24 cellular contexts compared by ENCODE assay signal in genomic region chr11:86748296-86748695, GRCh38. TPM values are rescaled to one million over a fixed set of nuclear protein-coding genes. Genes with fewer than 3 reads are reported as not detected.
DNase-seq lines count a peak whose midpoint lies in the region; TF ChIP-seq lines count a peak whose summit lies in the region.
"Had no signal": no experiment of that assay in that cellular context is flagged by ENCODE, and none has a peak within 500 bp of the region (broad histone marks: within the 10 kb centered on the region; RNA-seq: fewer than 3 reads in every experiment).

No MANE protein-coding gene starts in this region.

- no peak overlapping the region for H4K8ac ChIP-seq in mesenchymal stem cell (ENCODE audit: low read length)

- in situ Hi-C loops in GM23248 (cut with MboI), result no loop called here

- H3K4me2 ChIP-seq in GM23248 (ENCODE audit: unreplicated experiment), result peak overlapping the region; percentile 52
- no peak overlapping the region for H3K4me2 ChIP-seq in mesenchymal stem cell (ENCODE audit: low read length, poor library complexity, severe bottlenecking)
- H3K4me2 ChIP-seq: BLaER1 treated with 17β-estradiol and CSF1 and Interleukin-3, amounts not matched to agents 10 nM and 100 nM had no signal

- H3K9me3 ChIP-seq in GM23248 (ENCODE audit: low read depth) (no peaks in the 10 kb centered on the region), mesenchymal stem cell (ENCODE audit: control insufficient read depth, low read length) (no peaks in the 10 kb centered on the region)
- H3K9me3 ChIP-seq: BLaER1 treated with 17β-estradiol and CSF1 and Interleukin-3, amounts not matched to agents 10 nM and 100 nM; esophagus muscularis mucosa; heart left ventricle; ovary; Peyer's patch; transverse colon had no signal

- peak overlapping the region; percentile 1 to 63 for H3K18ac ChIP-seq in mesenchymal stem cell (ENCODE audit: low read depth in 1 of 2, low read length in 2 of 2)

- peak overlapping the region in 1 of 2 experiments; percentile 64 for H3K4ac ChIP-seq in mesenchymal stem cell (ENCODE audit: low read depth in 1 of 2, low read length in 2 of 2)

- H3K79me2 ChIP-seq in GM23248 (ENCODE audit: insufficient read depth), result no peaks in the 10 kb centered on the region

- H3K27me3 ChIP-seq in GM23248 (replicated peaks; ENCODE audit: insufficient read depth), result no peaks in the 10 kb centered on the region
- no peaks in the 10 kb centered on the region for H3K27me3 ChIP-seq in mesenchymal stem cell (ENCODE audit: control insufficient read depth in 1 of 2, insufficient read depth in 1 of 2, low read length in 2 of 2)
- H3K27me3 ChIP-seq: BLaER1 treated with 17β-estradiol and CSF1 and Interleukin-3, amounts not matched to agents 10 nM and 100 nM; esophagus muscularis mucosa; heart left ventricle; ovary; Peyer's patch; transverse colon had no signal

- DNase-seq in GM23248 (peak; percentile 82), astrocyte of the hippocampus (ENCODE audit: low read depth, low spot score) (peak; percentile 87), mesenchymal stem cell (no peak), type B pancreatic cell (ENCODE audit: extremely low spot score, unreplicated experiment) (no peak), SHP77 treated with DMSO at 0.1 percent for 48 hours (lab: John Stamatoyannopoulos, UW) (no peak), NCI-H128 (lab: John Stamatoyannopoulos, UW; ENCODE audit: unreplicated experiment) (no peak), GM10266 (ENCODE audit: extremely low spot score) (no peak)
- DNase-seq: activated CD4-positive, alpha-beta T cell treated with anti-CD3 and anti-CD28 coated beads for 1 hour; activated CD8-positive, alpha-beta memory T cell treated with anti-CD3 and anti-CD28 coated beads, Interleukin-2, amount 10 ng/mL, durations not matched to agents 7 days and 5 days; activated naive CD8-positive, alpha-beta T cell treated with anti-CD3 and anti-CD28 coated beads, Interleukin-2, amount 50 U/mL, for 24 hours; caudate nucleus; DMS153; effector CD8-positive, alpha-beta T cell; HCEC 1CT; heart left ventricle; MM.1S; NCI-H187 treated with DMSO at 0.1 percent for 48 hours; NCI-H446; ovary; Peyer's patch; transverse colon had no signal

- H2BK12ac ChIP-seq in mesenchymal stem cell (ENCODE audit: low read length in 2 of 2), result peak overlapping the region; percentile 14 to 61

- H3K27ac ChIP-seq in GM23248, result peak overlapping the region; percentile 91
- H3K27ac ChIP-seq in mesenchymal stem cell (ENCODE audit: low read length, poor library complexity, severe bottlenecking), result peak overlapping the region; percentile 38
- H3K27ac ChIP-seq: BLaER1 treated with 17β-estradiol and CSF1 and Interleukin-3, amounts not matched to agents 10 nM and 100 nM; esophagus muscularis mucosa; heart left ventricle; ovary; Peyer's patch; transverse colon had no signal

- H3K9ac ChIP-seq in GM23248 (peak overlapping the region; percentile 66), mesenchymal stem cell (ENCODE audit: low read length) (no peak overlapping the region)
- H3K9ac ChIP-seq: BLaER1 treated with 17β-estradiol and CSF1 and Interleukin-3, amounts not matched to agents 10 nM and 100 nM had no signal

- H3K27me3 Mint-ChIP-seq in type B pancreatic cell, result peaks cover 16% of the 10 kb centered on the region

- H3K4me3 ChIP-seq in GM23248 (no peak overlapping the region), mesenchymal stem cell (ENCODE audit: insufficient read depth in 1 of 2, low read depth in 1 of 2, low read length in 2 of 2) (no peak overlapping the region)
- H3K4me3 ChIP-seq: BLaER1 treated with 17β-estradiol and CSF1 and Interleukin-3, amounts not matched to agents 10 nM and 100 nM; esophagus muscularis mucosa; heart left ventricle; ovary; Peyer's patch; transverse colon had no signal

- H2AFZ ChIP-seq in GM23248, result 0 out of 2 replicates have a peak overlapping the region, but pooled peaks have one; percentile 17
- H2AFZ ChIP-seq in mesenchymal stem cell (ENCODE audit: low read depth, low read length), result no peak overlapping the region

- H3K9me3 Mint-ChIP-seq in type B pancreatic cell, result no peaks in the 10 kb centered on the region
- H3K9me3 Mint-ChIP-seq: activated naive CD8-positive, alpha-beta T cell treated with anti-CD3 and anti-CD28 coated beads, Interleukin-2, amount 50 U/mL, for 24 hours; stimulated activated naive CD8-positive, alpha-beta T cell treated with anti-CD3 and anti-CD28 coated beads, Interleukin-15, Interleukin-2, amounts not matched to agents 100 ng/mL and 50 ng/mL, for 24 hours had no signal

- H3F3A ChIP-seq in GM23248 (ENCODE audit: insufficient read depth), result peaks cover 58% of the 10 kb centered on the region

- WGBS in GM23248 (ENCODE audit: low coverage in 1 of 2, low lambda C conversion rate in 2 of 2, missing lambda C conversion rate in 2 of 2), 2 experiments, result 15 to 18% methylated on average over 4 of the region's 4 CpGs
- WGBS in mesenchymal stem cell, result 80% methylated on average over 4 of the region's 4 CpGs

- H3K23ac ChIP-seq in mesenchymal stem cell (ENCODE audit: low read length in 2 of 2), result peak overlapping the region in 1 of 2 experiments; percentile 80

- peak overlapping the region in 1 of 2 experiments; percentile 82 for H3K14ac ChIP-seq in mesenchymal stem cell (ENCODE audit: low read length in 2 of 2)

- H2BK5ac ChIP-seq in mesenchymal stem cell (ENCODE audit: low read depth, low read length, poor library complexity, severe bottlenecking), result peak overlapping the region; percentile 86

- H4K91ac ChIP-seq in mesenchymal stem cell (ENCODE audit: low read length), result peak overlapping the region; percentile 56

- peak overlapping the region; percentile 99 for H2AK5ac ChIP-seq in mesenchymal stem cell (ENCODE audit: low read length, severe bottlenecking)

- no peak for TF ChIP-seq CTCF in type B pancreatic cell (conservative IDR thresholded peaks at IDR 0.05)
- TF ChIP-seq CTCF in GM10266 (IDR thresholded peaks at IDR 0.05; ENCODE audit: control insufficient read depth, insufficient read depth, low read depth, missing control alignments), result no peak

- no peak overlapping the region for H2BK15ac ChIP-seq in mesenchymal stem cell (ENCODE audit: low read depth, poor library complexity, severe bottlenecking)

- no peaks in the 10 kb centered on the region for H4K20me1 ChIP-seq in GM23248 (ENCODE audit: insufficient read depth)
- H4K20me1 ChIP-seq: BLaER1 treated with 17β-estradiol and CSF1 and Interleukin-3, amounts not matched to agents 10 nM and 100 nM had no signal

- H2BK120ac ChIP-seq in mesenchymal stem cell (ENCODE audit: low read depth, low read length), result no peak overlapping the region

- no peaks in the 10 kb centered on the region for H3K36me3 Mint-ChIP-seq in type B pancreatic cell
- H3K36me3 Mint-ChIP-seq: activated CD8-positive, alpha-beta memory T cell treated with anti-CD3 and anti-CD28 coated beads, Interleukin-2, amount 10 ng/mL, durations not matched to agents 7 days and 5 days had no signal

- peaks cover 45% of the 10 kb centered on the region for H3K4me1 Mint-ChIP-seq in type B pancreatic cell (ENCODE audit: unreplicated experiment)

- H3K9me2 ChIP-seq in GM23248 (ENCODE audit: insufficient read depth), result no peaks in the 10 kb centered on the region

- H3K36me3 ChIP-seq in GM23248 (ENCODE audit: low read depth), result no peaks in the 10 kb centered on the region
- H3K36me3 ChIP-seq in mesenchymal stem cell (ENCODE audit: control insufficient read depth in 1 of 2, insufficient read depth in 2 of 2, low read depth in 1 of 2, low read length in 2 of 2), result no peaks in the 10 kb centered on the region
- H3K36me3 ChIP-seq: BLaER1 treated with 17β-estradiol and CSF1 and Interleukin-3, amounts not matched to agents 10 nM and 100 nM; esophagus muscularis mucosa; heart left ventricle; ovary; Peyer's patch; transverse colon had no signal

- no peaks in the 10 kb centered on the region for H3K79me1 ChIP-seq in mesenchymal stem cell (replicated peaks; ENCODE audit: low read length, poor library complexity, severe bottlenecking)

- H3K4me1 ChIP-seq in GM23248 (ENCODE audit: insufficient read depth) (peaks cover 63% of the 10 kb centered on the region), mesenchymal stem cell (ENCODE audit: control insufficient read depth, insufficient read depth, low read depth, low read length) (peaks cover 13% of the 10 kb centered on the region)
- H3K4me1 ChIP-seq: Peyer's patch, transverse colon had no signal

- no peak overlapping the region for H3K4me3 Mint-ChIP-seq in type B pancreatic cell
- H3K4me3 Mint-ChIP-seq: activated CD8-positive, alpha-beta memory T cell treated with anti-CD3 and anti-CD28 coated beads, Interleukin-2, amount 10 ng/mL, durations not matched to agents 7 days and 5 days; activated naive CD8-positive, alpha-beta T cell treated with anti-CD3 and anti-CD28 coated beads, Interleukin-2, amount 50 U/mL, for 24 hours; stimulated activated naive CD8-positive, alpha-beta T cell treated with anti-CD3 and anti-CD28 coated beads, Interleukin-15, Interleukin-2, amounts not matched to agents 100 ng/mL and 50 ng/mL, for 24 hours had no signal

- peak overlapping the region; percentile 39 for H3K27ac Mint-ChIP-seq in type B pancreatic cell
- H3K27ac Mint-ChIP-seq: activated CD8-positive, alpha-beta memory T cell treated with anti-CD3 and anti-CD28 coated beads, Interleukin-2, amount 10 ng/mL, durations not matched to agents 7 days and 5 days; activated naive CD8-positive, alpha-beta T cell treated with anti-CD3 and anti-CD28 coated beads, Interleukin-2, amount 50 U/mL, for 24 hours; stimulated activated naive CD8-positive, alpha-beta T cell treated with anti-CD3 and anti-CD28 coated beads, Interleukin-15, Interleukin-2, amounts not matched to agents 100 ng/mL and 50 ng/mL, for 24 hours had no signal

RNA-seq across cellular contexts. Expression of gene PRSS23, which starts 52.0 kb away (rescaled TPM):
- total RNA-seq in GM23248 (2014; rRNA removed; shearing (Covaris generic)), result 213 and 217 TPM in 2 replicates
- 376 and 392 TPM in 2 replicates for polyA plus RNA-seq in GM23248 (2016; fragmentation: Nextera tagmentation; extraction: Ambion mirVana)
- 324 TPM for polyA plus RNA-seq in mesenchymal stem cell (2013, experiment 1 of 2)
- polyA plus RNA-seq in mesenchymal stem cell (2013, experiment 2 of 2), result 337 TPM
- 47.1 and 48.1 TPM in 2 replicates for total RNA-seq in type B pancreatic cell (ENCODE audit: low replicate concordance)

Comparison
In these comparisons a context has a peak if more than half of its experiments do, and no peak if none do; other contexts are left out.
1. DNase-seq: peak in GM23248 (single experiment) and astrocyte of the hippocampus (single experiment); none in mesenchymal stem cell (single experiment), type B pancreatic cell (single experiment), SHP77 treated with DMSO at 0.1 percent for 48 hours (single experiment), NCI-H128 (single experiment) and GM10266 (single experiment).